In genomic region chr12:65123435-65124063, GRCh38 we compare ENCODE assay signal across 7 cellular contexts. TPM values are rescaled to one million over a fixed set of nuclear protein-coding genes. Genes with fewer than 3 reads are reported as not detected.
DNase-seq lines count a peak whose midpoint lies in the region; ATAC-seq, FAIRE-seq and TF ChIP-seq lines count a peak whose summit lies in the region.

No MANE protein-coding gene starts in this region.

- no peak for ATAC-seq in GM21737 (IDR thresholded peaks at IDR 0.05; ENCODE audit: unreplicated experiment)

- TF ChIP-seq POLR2A in erythroblast (IDR thresholded peaks at IDR 0.05; ENCODE audit: low read length): no peak

- no peak overlapping the region for H3K4me3 ChIP-seq in Jurkat, Clone E6-1 (ENCODE audit: low read length)

- DNase-seq in ELR (ENCODE audit: low read depth): peak; percentile 67
- peak; percentile 15 for DNase-seq in Jurkat, Clone E6-1 (ENCODE audit: low read depth, low spot score)
- peak; percentile 13 for DNase-seq in RCC 7860 (ENCODE audit: low spot score)
- DNase-seq in erythroblast (lab: John Stamatoyannopoulos, UW): peak; percentile 46 to 60
- DNase-seq in renal cortical epithelial cell (ENCODE audit: low read depth): peak; percentile 33
- DNase-seq in islet precursor cell: no peak

- FAIRE-seq in RCC 7860 (lab: Jason Lieb, UNC): no peak

RNA-seq across cellular contexts. Expression of gene WIF1, which starts 2.4 kb away (rescaled TPM):
- polyA plus RNA-seq in Jurkat, Clone E6-1 (2012; ENCODE audit: insufficient read depth, insufficient read length): not detected
- total RNA-seq in renal cortical epithelial cell: not detected in 2 replicates

RNA-seq across cellular contexts. Expression of gene LEMD3, which starts 45.8 kb away (rescaled TPM):
- 12.5 TPM for polyA plus RNA-seq in Jurkat, Clone E6-1 (2012; ENCODE audit: insufficient read depth, insufficient read length)
- total RNA-seq in renal cortical epithelial cell: 32.6 and 36.2 TPM in 2 replicates
